ENCODE assay signal across 15 cellular contexts in the genomic region with DNA sequence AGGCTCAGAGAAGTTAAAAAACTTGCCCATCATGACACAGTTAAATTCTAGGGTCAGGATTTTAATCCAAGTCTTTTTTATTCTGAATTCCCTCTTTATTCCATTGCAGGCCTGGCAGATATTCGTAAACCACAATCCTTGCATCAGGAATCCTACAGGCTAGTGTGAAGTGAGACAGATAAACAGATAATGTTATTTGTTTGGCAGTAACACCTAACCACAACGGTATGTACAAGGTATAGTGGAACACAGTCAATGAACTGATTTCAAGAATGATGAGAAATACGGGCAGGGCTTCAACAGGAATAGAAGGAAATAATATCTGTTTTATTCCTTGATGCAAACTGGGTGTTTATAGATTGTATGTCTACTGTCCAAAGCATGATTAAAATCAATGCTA. TPM values are rescaled to one million over a fixed set of nuclear protein-coding genes. Genes with fewer than 3 reads are reported as not detected.
DNase-seq lines count a peak whose midpoint lies in the region; ATAC-seq and TF ChIP-seq lines count a peak whose summit lies in the region.
"Had no signal": no experiment of that assay in that cellular context is flagged by ENCODE, and none has a peak within 500 bp of the region (broad histone marks: within the 10 kb centered on the region; RNA-seq: fewer than 3 reads in every experiment).

No MANE protein-coding gene starts in this region.

- H3K23ac ChIP-seq in trophoblast cell (ENCODE audit: low read length), result no peak overlapping the region

- ATAC-seq in RWPE2 (ENCODE audit: low read depth) (peak; percentile 72; the same call in 2 of the 3 replicates), left colon (no peak)
- no peak for ATAC-seq in activated T-cell treated with anti-CD3 and anti-CD28 coated beads, Interleukin-2, amount 50 U/mL, for 72 hours (replicated peaks in 1 of 2)

- H3K9ac ChIP-seq in mammary epithelial cell (ENCODE audit: insufficient read depth, low read length) (no peak overlapping the region), endodermal cell (ENCODE audit: extremely low read depth, low read length, poor library complexity, severe bottlenecking) (no peak overlapping the region), trophoblast cell (ENCODE audit: low read length) (no peak overlapping the region)
- H3K9ac ChIP-seq: BLaER1 treated with 17β-estradiol and CSF1 and Interleukin-3, amounts not matched to agents 10 nM and 100 nM had no signal

- H4K12ac ChIP-seq in trophoblast cell (ENCODE audit: low read depth, low read length), result no peak overlapping the region

- no peak overlapping the region for H3K4ac ChIP-seq in trophoblast cell (ENCODE audit: low read depth, low read length)

- H3K14ac ChIP-seq in trophoblast cell (ENCODE audit: low read length), result no peak overlapping the region

- H3K9me3 Mint-ChIP-seq in endodermal cell, result peaks cover 22% of the 10 kb centered on the region
- no peaks in the 10 kb centered on the region for H3K9me3 Mint-ChIP-seq in activated T-cell treated with anti-CD3 and anti-CD28 coated beads, Interleukin-2, amount 50 U/mL, for 72 hours

- peaks cover 5% of the 10 kb centered on the region for H3K27me3 Mint-ChIP-seq in endodermal cell (ENCODE audit: insufficient read depth)
- H3K27me3 Mint-ChIP-seq in activated T-cell treated with anti-CD3 and anti-CD28 coated beads, Interleukin-2, amount 50 U/mL, for 72 hours (ENCODE audit: low read depth), result peaks cover 7% of the 10 kb centered on the region

- H2BK120ac ChIP-seq in trophoblast cell (ENCODE audit: insufficient read depth, low read length, poor library complexity), result no peak overlapping the region

- H3K27me3 ChIP-seq in mammary epithelial cell (ENCODE audit: insufficient read depth, low read length) (no peaks in the 10 kb centered on the region), breast epithelium (peaks cover 0 to 7% of the 10 kb centered on the region in 2 donors), RWPE2 (ENCODE audit: insufficient read depth, poor library complexity, severe bottlenecking) (no peaks in the 10 kb centered on the region), endodermal cell (ENCODE audit: control insufficient read depth, insufficient read depth, low read length, poor library complexity, severe bottlenecking) (no peaks in the 10 kb centered on the region), trophoblast cell (ENCODE audit: insufficient read depth, low read length) (no peaks in the 10 kb centered on the region)
- H3K27me3 ChIP-seq: BLaER1 treated with 17β-estradiol and CSF1 and Interleukin-3, amounts not matched to agents 10 nM and 100 nM had no signal

- H2AFZ ChIP-seq in mammary epithelial cell (ENCODE audit: low read depth, low read length), result peak overlapping the region; percentile 6
- no peak overlapping the region for H2AFZ ChIP-seq in trophoblast cell (ENCODE audit: insufficient read depth, low read length, poor library complexity)

- dilution Hi-C loops in mammary epithelial cell (cut with HindIII; ENCODE audit: low sequenced_read_pairs), result no loop called here

- no peak overlapping the region for H2BK5ac ChIP-seq in trophoblast cell (ENCODE audit: low read depth, low read length, poor library complexity)

- no peak overlapping the region for H3K27ac Mint-ChIP-seq in endodermal cell
- no peak overlapping the region for H3K27ac Mint-ChIP-seq in activated T-cell treated with anti-CD3 and anti-CD28 coated beads, Interleukin-2, amount 50 U/mL, for 72 hours
- H3K27ac Mint-ChIP-seq: CD4-positive, CD25-positive, alpha-beta regulatory T cell; H9 had no signal

- peak; percentile 57 for DNase-seq in mammary epithelial cell
- DNase-seq in breast epithelium (ENCODE audit: low spot score in 2 of 2), result no peak
- DNase-seq in RWPE2 (ENCODE audit: low spot score), result no peak
- DNase-seq in endodermal cell, result no peak
- DNase-seq in trophoblast cell, result peak; percentile 27 to 81
- no peak for DNase-seq in erythroblast (lab: John Stamatoyannopoulos, UW)
- DNase-seq in activated T-cell treated with anti-CD3 and anti-CD28 coated beads, Interleukin-2, amount 50 U/mL, for 72 hours, result no peak
- no peak for DNase-seq in left colon
- DNase-seq: ACHN; CD4-positive, CD25-positive, alpha-beta regulatory T cell; DMS53; GF-D8; GOT3; H9 had no signal

- H3K4me1 ChIP-seq in mammary epithelial cell (ENCODE audit: insufficient read depth, low read length), result peaks cover 3% of the 10 kb centered on the region
- H3K4me1 ChIP-seq in breast epithelium, result no peaks in the 10 kb centered on the region
- no peaks in the 10 kb centered on the region for H3K4me1 ChIP-seq in RWPE2 (ENCODE audit: insufficient read depth, poor library complexity, severe bottlenecking)
- peaks cover 12% of the 10 kb centered on the region for H3K4me1 ChIP-seq in endodermal cell (ENCODE audit: control insufficient read depth, insufficient read depth, low read length)
- no peaks in the 10 kb centered on the region for H3K4me1 ChIP-seq in trophoblast cell (ENCODE audit: control insufficient read depth in 1 of 2, insufficient read depth in 2 of 2, low read length in 2 of 2)
- H3K4me1 ChIP-seq: BLaER1 treated with 17β-estradiol and CSF1 and Interleukin-3, amounts not matched to agents 10 nM and 100 nM had no signal

- H4K8ac ChIP-seq in trophoblast cell (ENCODE audit: low read depth, low read length), result no peak overlapping the region

- BruUV-seq in mammary epithelial cell (replicated peaks; lab: Mats Ljungman, UMichigan), result no TSS peak

- TF ChIP-seq POLR2A in breast epithelium (IDR thresholded peaks at IDR 0.05), result no peak
- no peak for TF ChIP-seq POLR2A in erythroblast (IDR thresholded peaks at IDR 0.05; ENCODE audit: low read length)

- intact Hi-C loops in mammary epithelial cell (cut with micrococcal nuclease) (no loop called here), breast epithelium (cut with DNase I; ENCODE audit: low total_unique reads) (no loop called here), left colon (cut with DNase I, micrococcal nuclease) (no loop called here)

- H3K4me3 Mint-ChIP-seq in endodermal cell, result no peak overlapping the region
- no peak overlapping the region for H3K4me3 Mint-ChIP-seq in activated T-cell treated with anti-CD3 and anti-CD28 coated beads, Interleukin-2, amount 50 U/mL, for 72 hours
- H3K4me3 Mint-ChIP-seq: CD4-positive, CD25-positive, alpha-beta regulatory T cell; H9 had no signal

- TF ChIP-seq CTCF in mammary epithelial cell (conservative IDR thresholded peaks at IDR 0.05 in 1 of 2, IDR thresholded peaks at IDR 0.05 in 1 of 2; ENCODE audit: extremely low read depth in 1 of 2, insufficient read depth in 1 of 2, low read depth in 1 of 2, low read length in 2 of 2), result no peak
- TF ChIP-seq CTCF in breast epithelium (IDR thresholded peaks at IDR 0.05), result no peak
- no peak for TF ChIP-seq CTCF in RWPE2 (IDR thresholded peaks at IDR 0.05; ENCODE audit: poor library complexity, severe bottlenecking)
- no peak for TF ChIP-seq CTCF in endodermal cell (conservative IDR thresholded peaks at IDR 0.05)

- H3K18ac ChIP-seq in trophoblast cell (ENCODE audit: low read length), result no peak overlapping the region

- no peaks in the 10 kb centered on the region for H3K79me1 ChIP-seq in trophoblast cell (ENCODE audit: low read length)

- no peak overlapping the region for H2BK12ac ChIP-seq in trophoblast cell (ENCODE audit: low read length)

- H3K9me3 ChIP-seq in mammary epithelial cell (replicated peaks; ENCODE audit: insufficient read depth, low read length) (no peaks in the 10 kb centered on the region), breast epithelium (no peaks in the 10 kb centered on the region), RWPE2 (ENCODE audit: severe bottlenecking) (no peaks in the 10 kb centered on the region), endodermal cell (ENCODE audit: control insufficient read depth, low read length) (peaks cover 19% of the 10 kb centered on the region), trophoblast cell (ENCODE audit: insufficient read depth, low read depth, low read length) (peaks cover 3% of the 10 kb centered on the region)

- H3K4me1 Mint-ChIP-seq in endodermal cell, result peaks cover 23% of the 10 kb centered on the region
- no peaks in the 10 kb centered on the region for H3K4me1 Mint-ChIP-seq in activated T-cell treated with anti-CD3 and anti-CD28 coated beads, Interleukin-2, amount 50 U/mL, for 72 hours (ENCODE audit: low read depth)
- H3K4me1 Mint-ChIP-seq: CD4-positive, CD25-positive, alpha-beta regulatory T cell had no signal

- no peak overlapping the region for H3K4me2 ChIP-seq in mammary epithelial cell (ENCODE audit: insufficient read depth, low read depth, low read length)
- no peak overlapping the region for H3K4me2 ChIP-seq in trophoblast cell (ENCODE audit: low read length)
- H3K4me2 ChIP-seq: BLaER1 treated with 17β-estradiol and CSF1 and Interleukin-3, amounts not matched to agents 10 nM and 100 nM had no signal

- WGBS in mammary epithelial cell (ENCODE audit: low coverage, missing lambda C conversion rate), result 0% methylated on average over 3 of the region's 3 CpGs
- 75 to 80% methylated on average over 1 to 3 of the region's 3 CpGs for WGBS in endodermal cell (ENCODE audit: insufficient coverage in 1 of 2, insufficient read length in 1 of 2), 2 experiments
- WGBS in trophoblast cell (ENCODE audit: extremely low coverage, insufficient coverage, insufficient read length), result no CpG with 5 or more reads among the region's 3 CpGs

- H3K4me3 ChIP-seq in mammary epithelial cell (replicated peaks in 1 of 3; ENCODE audit: insufficient read depth in 1 of 3, low read depth in 2 of 3, low read length in 3 of 3) (no peak overlapping the region), breast epithelium (no peak overlapping the region), RWPE2 (ENCODE audit: severe bottlenecking) (no peak overlapping the region), endodermal cell (ENCODE audit: low read length) (peak overlapping the region; percentile 8), trophoblast cell (ENCODE audit: low read depth, low read length) (no peak overlapping the region)
- H3K4me3 ChIP-seq: BLaER1 treated with 17β-estradiol and CSF1 and Interleukin-3, amounts not matched to agents 10 nM and 100 nM had no signal

- H3K79me2 ChIP-seq in mammary epithelial cell (ENCODE audit: insufficient read depth, low read length) (no peaks in the 10 kb centered on the region), trophoblast cell (ENCODE audit: control insufficient read depth, insufficient read depth, low read length, poor library complexity) (no peaks in the 10 kb centered on the region)

- no peak overlapping the region for H3K27ac ChIP-seq in mammary epithelial cell (ENCODE audit: insufficient read depth, low read depth, low read length)
- no peak overlapping the region for H3K27ac ChIP-seq in breast epithelium
- no peak overlapping the region for H3K27ac ChIP-seq in RWPE2 (ENCODE audit: poor library complexity, severe bottlenecking)
- no peak overlapping the region for H3K27ac ChIP-seq in endodermal cell (ENCODE audit: low read depth, low read length)
- no peak overlapping the region for H3K27ac ChIP-seq in trophoblast cell (ENCODE audit: low read depth, low read length)
- H3K27ac ChIP-seq: BLaER1 treated with 17β-estradiol and CSF1 and Interleukin-3, amounts not matched to agents 10 nM and 100 nM had no signal

- H4K20me1 ChIP-seq in mammary epithelial cell (ENCODE audit: insufficient read depth, low read length), result no peaks in the 10 kb centered on the region
- H4K20me1 ChIP-seq: BLaER1 treated with 17β-estradiol and CSF1 and Interleukin-3, amounts not matched to agents 10 nM and 100 nM had no signal

- in situ Hi-C loops in mammary epithelial cell (cut with MboI; ENCODE audit: low sequenced_read_pairs in 2 of 2), result no loop called here

- CTCF ChIA-PET in mammary epithelial cell (lab: Charles Lee; ENCODE audit: low non-redundant PET), result no interaction called here

- no peaks in the 10 kb centered on the region for H3K36me3 Mint-ChIP-seq in endodermal cell (ENCODE audit: low read depth)
- H3K36me3 Mint-ChIP-seq in activated T-cell treated with anti-CD3 and anti-CD28 coated beads, Interleukin-2, amount 50 U/mL, for 72 hours (ENCODE audit: insufficient read depth in 2 of 2), result no peaks in the 10 kb centered on the region
- H3K36me3 Mint-ChIP-seq: CD4-positive, CD25-positive, alpha-beta regulatory T cell had no signal

- no peaks in the 10 kb centered on the region for H3K36me3 ChIP-seq in mammary epithelial cell (ENCODE audit: insufficient read depth, low read length)
- H3K36me3 ChIP-seq in breast epithelium, result no peaks in the 10 kb centered on the region
- H3K36me3 ChIP-seq in RWPE2 (ENCODE audit: low read depth), result no peaks in the 10 kb centered on the region
- no peaks in the 10 kb centered on the region for H3K36me3 ChIP-seq in endodermal cell (ENCODE audit: control insufficient read depth, insufficient read depth, low read length)
- no peaks in the 10 kb centered on the region for H3K36me3 ChIP-seq in trophoblast cell (ENCODE audit: control insufficient read depth in 1 of 2, insufficient read depth in 2 of 2, low read length in 2 of 2)
- H3K36me3 ChIP-seq: BLaER1 treated with 17β-estradiol and CSF1 and Interleukin-3, amounts not matched to agents 10 nM and 100 nM had no signal

- H4K91ac ChIP-seq in trophoblast cell (ENCODE audit: low read depth, low read length), result no peak overlapping the region

- H2AK5ac ChIP-seq in trophoblast cell (ENCODE audit: low read length), result no peak overlapping the region

RNA-seq across cellular contexts. Expression of a gene that starts 32.0 kb away (rescaled TPM):
- total RNA-seq in mammary epithelial cell (10 to 100 TPM; 21.8 to 22.3 TPM), breast epithelium (10 to 100 TPM; 13.3 to 21.8 (median 19.0) TPM), endodermal cell (10 to 100 TPM; 45.8 to 53.7 TPM), left colon (10 to 100 TPM; 12.3 to 14.2 TPM)
- 12.1 TPM for polyA plus RNA-seq in mammary epithelial cell
- polyA minus RNA-seq in mammary epithelial cell, result 11.3 TPM
- 47.8 TPM for polyA plus RNA-seq in endodermal cell (2013, experiment 1 of 2)
- polyA plus RNA-seq in endodermal cell (2013, experiment 2 of 2), result 48.5 TPM
- 19.8 and 20.8 TPM in 2 replicates for polyA plus RNA-seq in trophoblast cell (2013)
- 10 to 100 TPM; 15.7 to 24.4 TPM for total RNA-seq in activated T-cell treated with anti-CD3 and anti-CD28 coated beads, Interleukin-2, amount 50 U/mL, for 72 hours

Comparison
In these comparisons a context has a peak if more than half of its experiments do, and no peak if none do; other contexts are left out.
1. DNase-seq: peak in mammary epithelial cell (single experiment) and trophoblast cell (2 of 2); none in breast epithelium (0 of 2), RWPE2 (single experiment), endodermal cell (single experiment), erythroblast (0 of 2), activated T-cell treated with anti-CD3 and anti-CD28 coated beads, Interleukin-2, amount 50 U/mL, for 72 hours (0 of 2) and left colon (0 of 2).